In genomic region chr5:44808435-44809214, GRCh38 we compare ENCODE assay signal across 1 cellular context.
TF ChIP-seq lines count a peak whose summit lies in the region.

TSS of gene MRPS30 (plus strand) at chr5:44808947. CDS start at chr5:44808963, 16 bp downstream.

TF ChIP-seq in HepG2, 621 proteins besides CTCF, POLR2A, EP300 and RAD21 (continued from another document and continues in another):
- TF ChIP-seq DRAP1 (CRISPR knock-in tag; IDR thresholded peaks at IDR 0.05) (peak; percentile 86), ETV6 (CRISPR knock-in tag; conservative IDR thresholded peaks at IDR 0.05) (no peak), FOXP1 (IDR thresholded peaks at IDR 0.05) (no peak), FOXP1 (CRISPR knock-in tag; IDR thresholded peaks at IDR 0.05) (no peak), ZNF441 (CRISPR knock-in tag; IDR thresholded peaks at IDR 0.05; ENCODE audit: borderline replicate concordance) (peak; percentile 65; the same call in 1 of the 2 replicates), ZNF784 (CRISPR knock-in tag; IDR thresholded peaks at IDR 0.05; ENCODE audit: borderline replicate concordance) (no peak), KMT2A (CRISPR knock-in tag; IDR thresholded peaks at IDR 0.05) (peak; percentile 95), KDM5B (CRISPR knock-in tag; IDR thresholded peaks at IDR 0.05; ENCODE audit: borderline replicate concordance) (peak; percentile 84; the same call in 1 of the 2 replicates), BCLAF1 (IDR thresholded peaks at IDR 0.05) (no peak), DMAP1 (CRISPR knock-in tag; IDR thresholded peaks at IDR 0.05) (peak; percentile 86), POLR2G (IDR thresholded peaks at IDR 0.05; ENCODE audit: low read depth, low read length) (peak; percentile 90), ETS1 (CRISPR knock-in tag; IDR thresholded peaks at IDR 0.05) (peak; percentile 49; the same call in 1 of the 2 replicates), PHF8 (CRISPR knock-in tag; IDR thresholded peaks at IDR 0.05) (peak; percentile 97), ZNF180 (CRISPR knock-in tag; IDR thresholded peaks at IDR 0.05; ENCODE audit: borderline replicate concordance, low read depth) (no peak; the same call in 1 of the 2 replicates), ZNF276 (CRISPR knock-in tag; IDR thresholded peaks at IDR 0.05; ENCODE audit: low read depth) (no peak), ZNF547 (CRISPR knock-in tag; IDR thresholded peaks at IDR 0.05) (peak; percentile 70; the same call in 1 of the 2 replicates), CEBPZ (IDR thresholded peaks at IDR 0.05; ENCODE audit: low read length) (no peak), ZSCAN5A (CRISPR knock-in tag; IDR thresholded peaks at IDR 0.05; ENCODE audit: borderline replicate concordance) (peak; percentile 56; the same call in 1 of the 2 replicates), MED13 (CRISPR knock-in tag; IDR thresholded peaks at IDR 0.05) (no peak), ZFX (CRISPR knock-in tag; IDR thresholded peaks at IDR 0.05; ENCODE audit: low read depth) (peak; percentile 92), ZNF33B (CRISPR knock-in tag; IDR thresholded peaks at IDR 0.05) (0 out of 2 replicates have a peak, but pooled peaks have one; percentile 63), CEBPG (CRISPR knock-in tag; IDR thresholded peaks at IDR 0.05) (peak; percentile 95), ZSCAN31 (CRISPR knock-in tag; IDR thresholded peaks at IDR 0.05; ENCODE audit: low read depth) (peak; percentile 83; the same call in 1 of the 2 replicates), ZNF256 (CRISPR knock-in tag; conservative IDR thresholded peaks at IDR 0.05) (0 out of 2 replicates have a peak, but pooled peaks have one; percentile 52), ZNF468 (CRISPR knock-in tag; IDR thresholded peaks at IDR 0.05) (peak; percentile 85; the same call in 1 of the 2 replicates), ZNF768 (CRISPR knock-in tag; IDR thresholded peaks at IDR 0.05) (0 out of 2 replicates have a peak, but pooled peaks have one; percentile 41), ZC3H13 (CRISPR knock-in tag; IDR thresholded peaks at IDR 0.05) (no peak; the same call in 1 of the 2 replicates), ZNF280B (CRISPR knock-in tag; IDR thresholded peaks at IDR 0.05; ENCODE audit: borderline replicate concordance) (no peak), ZFP37 (CRISPR knock-in tag; IDR thresholded peaks at IDR 0.05; ENCODE audit: borderline replicate concordance) (no peak), ZBTB21 (CRISPR knock-in tag; IDR thresholded peaks at IDR 0.05) (peak; percentile 88), HNRNPL (IDR thresholded peaks at IDR 0.05; ENCODE audit: low read depth, low read length) (0 out of 2 replicates have a peak, but pooled peaks have one; percentile 28), GLMP (CRISPR knock-in tag; IDR thresholded peaks at IDR 0.05; ENCODE audit: borderline replicate concordance) (no peak), MAZ (IDR thresholded peaks at IDR 0.05; ENCODE audit: borderline replicate concordance, low read depth, low read length) (no peak), MAZ (CRISPR knock-in tag; IDR thresholded peaks at IDR 0.05; ENCODE audit: low read depth) (peak; percentile 82), CSRNP2 (CRISPR knock-in tag; conservative IDR thresholded peaks at IDR 0.05; ENCODE audit: low read depth) (no peak), SSRP1 (CRISPR knock-in tag; IDR thresholded peaks at IDR 0.05) (0 out of 2 replicates have a peak, but pooled peaks have one; percentile 25), SAFB2 (CRISPR knock-in tag; IDR thresholded peaks at IDR 0.05; ENCODE audit: borderline replicate concordance, low read depth) (0 out of 2 replicates have a peak, but pooled peaks have one; percentile 34), NFYB (CRISPR knock-in tag; IDR thresholded peaks at IDR 0.05) (peak; percentile 92), ONECUT2 (CRISPR knock-in tag; IDR thresholded peaks at IDR 0.05) (no peak), ZNF224 (CRISPR knock-in tag; IDR thresholded peaks at IDR 0.05) (no peak), RXRA (CRISPR knock-in tag; IDR thresholded peaks at IDR 0.05) (peak; percentile 44; the same call in 1 of the 2 replicates), TBX3 (IDR thresholded peaks at IDR 0.05; ENCODE audit: borderline replicate concordance) (no peak), NCOR1 (IDR thresholded peaks at IDR 0.05; ENCODE audit: borderline replicate concordance, low read length) (peak; percentile 84), ZBTB7A (CRISPR knock-in tag; IDR thresholded peaks at IDR 0.05) (0 out of 2 replicates have a peak, but pooled peaks have one; percentile 40), SNAI1 (CRISPR knock-in tag; IDR thresholded peaks at IDR 0.05; ENCODE audit: borderline replicate concordance) (no peak), SP1 (IDR thresholded peaks at IDR 0.05) (no peak), SP1 (CRISPR knock-in tag; IDR thresholded peaks at IDR 0.05) (no peak), CREB1 (IDR thresholded peaks at IDR 0.05) (peak; percentile 88), CREB1 (CRISPR knock-in tag; IDR thresholded peaks at IDR 0.05) (peak; percentile 96), ZNF75D (CRISPR knock-in tag; IDR thresholded peaks at IDR 0.05; ENCODE audit: borderline replicate concordance) (no peak)
